Comparison of ENCODE assay signal across 27 cellular contexts in the genomic region with DNA sequence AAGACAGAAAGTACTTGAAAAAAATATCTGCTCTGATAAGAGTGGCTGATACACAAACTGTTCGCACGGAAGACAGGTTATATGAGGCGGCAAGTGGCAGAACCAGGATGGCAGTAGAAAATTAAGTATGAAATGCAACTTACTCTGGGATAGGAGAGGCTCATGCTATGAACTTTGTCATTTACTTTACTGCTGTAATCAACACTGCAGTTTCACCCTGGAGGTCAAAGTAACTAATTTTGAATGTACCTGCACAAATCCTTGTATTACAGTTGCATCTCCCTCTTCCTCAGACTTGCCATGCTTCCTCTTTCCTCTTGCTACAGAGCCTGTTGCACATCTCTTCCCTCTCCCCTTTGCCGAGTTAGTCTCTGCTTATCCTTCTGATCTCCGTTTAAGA.
"Had no signal": no experiment of that assay in that cellular context is flagged by ENCODE, and none has a peak within 500 bp of the region (broad histone marks: within the 10 kb centered on the region; RNA-seq: fewer than 3 reads in every experiment).

No MANE protein-coding gene starts in this region.

- H3K4me1 Mint-ChIP-seq: nephron had no signal

- FAIRE-seq: kidney had no signal

- H3K4me2 ChIP-seq: smooth muscle cell had no signal

- H3K27me3 Mint-ChIP-seq: activated B cell treated with CpG ODN at 0.5 μM for 24 hours; activated naive CD8-positive, alpha-beta T cell treated with anti-CD3 and anti-CD28 coated beads, Interleukin-2, amount 50 U/mL, for 24 hours; dendritic cell treated with granulocyte-macrophage colony-stimulating factor and Interleukin-4, amounts not matched to agents 40 ng/mL and 50 ng/mL, for 4 days had no signal

- ATAC-seq: activated naive CD8-positive, alpha-beta T cell treated with anti-CD3 and anti-CD28 coated beads, Interleukin-2, amount 50 U/mL, for 24 hours; activated T-cell treated with anti-CD3 and anti-CD28 coated beads, Interleukin-2, amount 50 U/mL, for 4 hours; body of pancreas; foreskin keratinocyte; left lung; sciatic nerve; upper lobe of right lung had no signal

- H3K27ac Mint-ChIP-seq: activated B cell treated with CpG ODN at 0.5 μM for 24 hours; activated naive CD8-positive, alpha-beta T cell treated with anti-CD3 and anti-CD28 coated beads, Interleukin-2, amount 50 U/mL, for 24 hours; dendritic cell treated with granulocyte-macrophage colony-stimulating factor and Interleukin-4, amounts not matched to agents 40 ng/mL and 50 ng/mL, for 4 days; mesothelial cell of epicardium; nephron had no signal

- H3K4me3 ChIP-seq: body of pancreas, left lung, smooth muscle cell, thoracic aorta, upper lobe of right lung had no signal

- DNase-seq: activated B cell treated with CpG ODN at 0.5 μM for 24 hours; activated CD4-positive, alpha-beta T cell treated with anti-CD3 and anti-CD28 coated beads for 4 hours; activated CD4-positive, alpha-beta T cell treated with anti-CD3 and anti-CD28 coated beads, Interleukin-2, amount 50 U/mL, for 48 hours; activated CD8-positive, alpha-beta memory T cell treated with anti-CD3 and anti-CD28 coated beads, Interleukin-2, amount 50 U/mL, for 48 hours; activated effector memory CD4-positive, alpha-beta T cell treated with Interleukin-2 at 50 U/mL for 16 hours; activated naive CD4-positive, alpha-beta T cell treated with anti-CD3 and anti-CD28 coated beads, Interleukin-2, amount 50 U/mL, for 16 hours; activated naive CD8-positive, alpha-beta T cell treated with anti-CD3 and anti-CD28 coated beads, Interleukin-2, amount 50 U/mL, for 24 hours; activated T-cell treated with anti-CD3 and anti-CD28 coated beads, Interleukin-2, amount 50 U/mL, for 4 hours; anterior cingulate cortex; body of pancreas; effector CD8-positive, alpha-beta T cell; foreskin keratinocyte; kidney; left lung; stimulated activated CD4-positive, alpha-beta T cell treated with anti-CD3 and anti-CD28 coated beads, Interleukin-15, amount 100 ng/mL, for 24 hours; stimulated activated CD8-positive, alpha-beta memory T cell treated with anti-CD3 and anti-CD28 coated beads, Interleukin-4, amount 100 ng/mL, for 48 hours; stimulated activated naive CD4-positive, alpha-beta T cell; T-helper 1 cell; T-helper 9 cell; upper lobe of right lung had no signal

- H3K27ac ChIP-seq: body of pancreas, foreskin keratinocyte, left lung, parathyroid adenoma, thoracic aorta, upper lobe of right lung had no signal

- H3K27me3 ChIP-seq: body of pancreas, foreskin keratinocyte, left lung, upper lobe of right lung had no signal

- H3K9me3 ChIP-seq: body of pancreas, left lung, thoracic aorta, upper lobe of right lung had no signal

- H3K9ac ChIP-seq: parathyroid adenoma had no signal

- H3K4me3 Mint-ChIP-seq: activated B cell treated with CpG ODN at 0.5 μM for 24 hours; activated naive CD8-positive, alpha-beta T cell treated with anti-CD3 and anti-CD28 coated beads, Interleukin-2, amount 50 U/mL, for 24 hours; activated T-cell treated with anti-CD3 and anti-CD28 coated beads, Interleukin-2, amount 50 U/mL, for 4 hours; dendritic cell treated with granulocyte-macrophage colony-stimulating factor and Interleukin-4, amounts not matched to agents 40 ng/mL and 50 ng/mL, for 4 days; mesothelial cell of epicardium; nephron had no signal

- H3K79me2 ChIP-seq: parathyroid adenoma had no signal

- H3K9me3 Mint-ChIP-seq: activated B cell treated with CpG ODN at 0.5 μM for 24 hours; activated naive CD8-positive, alpha-beta T cell treated with anti-CD3 and anti-CD28 coated beads, Interleukin-2, amount 50 U/mL, for 24 hours; activated T-cell treated with anti-CD3 and anti-CD28 coated beads, Interleukin-2, amount 50 U/mL, for 4 hours; dendritic cell treated with granulocyte-macrophage colony-stimulating factor and Interleukin-4, amounts not matched to agents 40 ng/mL and 50 ng/mL, for 4 days; mesothelial cell of epicardium; nephron had no signal

- H2AFZ ChIP-seq: parathyroid adenoma had no signal

- H3K4me1 ChIP-seq: body of pancreas, foreskin keratinocyte, parathyroid adenoma had no signal
